In genomic region chr17:29292071-29292991, GRCh38 we compare ENCODE assay signal across 8 cellular contexts. TPM values are rescaled to one million over a fixed set of nuclear protein-coding genes. Genes with fewer than 3 reads are reported as not detected.
A peak's percentile ranks its signal among the peaks of the same experiment; 100 is the strongest.
DNase-seq lines count a peak whose midpoint lies in the region; ATAC-seq, FAIRE-seq and TF ChIP-seq lines count a peak whose summit lies in the region.

No MANE protein-coding gene starts in this region.

- H3K27ac ChIP-seq in A549 (peak overlapping the region; percentile 91 to 98), mucosa of rectum (ENCODE audit: low read depth in 2 of 2, low read length in 2 of 2) (peak overlapping the region; percentile 92 to 99)

- H3K9me3 ChIP-seq in A549: no peaks in the 10 kb centered on the region
- no peaks in the 10 kb centered on the region for H3K9me3 ChIP-seq in mucosa of rectum (ENCODE audit: control insufficient read depth in 2 of 2, low read length in 2 of 2)

- no peak for TF ChIP-seq RAD21 in A549 (conservative IDR thresholded peaks at IDR 0.05 in 1 of 2, IDR thresholded peaks at IDR 0.05 in 1 of 2)

- H3K4me1 ChIP-seq in A549 (peaks cover 29% of the 10 kb centered on the region), mucosa of rectum (ENCODE audit: control insufficient read depth in 2 of 2, insufficient read depth in 2 of 2, low read length in 2 of 2) (peaks cover 16 to 19% of the 10 kb centered on the region in 2 donors)

- CTCF ChIA-PET in A549 (lab: Yijun Ruan, JAX): interaction anchor here (0.6 to 4.1 kb wide), 21 partner anchors 11 to 638 kb away, joined by 3 to 57 read pairs (median 4); no protein-coding TSS in a partner anchor

- under 1% methylated on average over 24 of the region's 77 CpGs for WGBS in A549 (ENCODE audit: missing lambda C conversion rate)

- H3K36me3 ChIP-seq in mucosa of rectum (ENCODE audit: control insufficient read depth in 2 of 2, insufficient read depth in 2 of 2, low read length in 2 of 2): peaks cover 3 to 10% of the 10 kb centered on the region in 2 donors

- peak in 1 of 2 experiments; percentile 10; a peak in 3 of 6 replicates for ATAC-seq in A549
- no peak for ATAC-seq in GM18511 (IDR thresholded peaks at IDR 0.05; ENCODE audit: unreplicated experiment)

- POLR2A ChIA-PET in A549 (lab: Yijun Ruan, JAX): interaction anchor here (0.5 to 3.3 kb wide), 9 partner anchors 49 to 567 kb away, joined by 3 to 73 read pairs (median 4); partner anchors contain the start of gene MYO18A

- FAIRE-seq in A549 (lab: Jason Lieb, UNC) (no peak), GM19239 (lab: Jason Lieb, UNC) (peak; percentile 44)

- TF ChIP-seq CTCF in A549 (IDR thresholded peaks at IDR 0.05): no peak
- TF ChIP-seq CTCF in epithelial cell of proximal tubule (conservative IDR thresholded peaks at IDR 0.05; ENCODE audit: low read depth, low read length): no peak

- DNase-seq in A549 (ENCODE audit: low read depth in 1 of 2, low spot score in 1 of 2) (peak; percentile 45 to 54), GM19239 (ENCODE audit: insufficient read length, low spot score) (peak; percentile 23), NCI-H510A treated with DMSO at 0.1 percent for 48 hours (lab: John Stamatoyannopoulos, UW) (peak; percentile 15), activated T-cell treated with anti-CD3 and anti-CD28 coated beads for 48 hours (ENCODE audit: low read depth) (peak; percentile 41), epithelial cell of proximal tubule (ENCODE audit: low read depth) (no peak)
- peak; percentile 30 for DNase-seq in stimulated activated CD8-positive, alpha-beta memory T cell treated with anti-CD3 and anti-CD28 coated beads, Interleukin-4, amount 100 ng/mL, for 24 hours (ENCODE audit: low read depth)

- peak overlapping the region; percentile 72 for H3K4me3 ChIP-seq in A549
- H3K4me3 ChIP-seq in epithelial cell of proximal tubule (ENCODE audit: low read depth, low read length): peak overlapping the region; percentile 97
- H3K4me3 ChIP-seq in mucosa of rectum (ENCODE audit: low read length in 2 of 2): peak overlapping the region; percentile 95 to 99

- H3K27me3 ChIP-seq in mucosa of rectum (ENCODE audit: control insufficient read depth in 2 of 2, insufficient read depth in 2 of 2, low read length in 2 of 2): no peaks in the 10 kb centered on the region

- TF ChIP-seq POLR2A in A549 (IDR thresholded peaks at IDR 0.05; ENCODE audit: low read length): no peak; the same call in 1 of the 2 replicates

- peak overlapping the region; percentile 85 to 98 for H3K9ac ChIP-seq in mucosa of rectum (ENCODE audit: low read depth in 1 of 2, low read length in 2 of 2)

- no peak for TF ChIP-seq EP300 in A549 (IDR thresholded peaks at IDR 0.05)

- H3K4me2 ChIP-seq in A549: peak overlapping the region; percentile 97

TF ChIP-seq in A549, 52 proteins besides CTCF, POLR2A, EP300 and RAD21 (continues in another document):
- no peak for TF ChIP-seq TFCP2L1 (CRISPR knock-in tag; IDR thresholded peaks at IDR 0.05)
- no peak for TF ChIP-seq ZNF302 (CRISPR knock-in tag; IDR thresholded peaks at IDR 0.05)
- no peak for TF ChIP-seq FOSB (CRISPR knock-in tag; IDR thresholded peaks at IDR 0.05)
- TF ChIP-seq FOSL2 (IDR thresholded peaks at IDR 0.05): no peak
- no peak for TF ChIP-seq FOSL2 (CRISPR knock-in tag; IDR thresholded peaks at IDR 0.05)
- no peak for TF ChIP-seq CHD2 (IDR thresholded peaks at IDR 0.05; ENCODE audit: low read length, partially characterized antibody)
- TF ChIP-seq, protein P1, sequence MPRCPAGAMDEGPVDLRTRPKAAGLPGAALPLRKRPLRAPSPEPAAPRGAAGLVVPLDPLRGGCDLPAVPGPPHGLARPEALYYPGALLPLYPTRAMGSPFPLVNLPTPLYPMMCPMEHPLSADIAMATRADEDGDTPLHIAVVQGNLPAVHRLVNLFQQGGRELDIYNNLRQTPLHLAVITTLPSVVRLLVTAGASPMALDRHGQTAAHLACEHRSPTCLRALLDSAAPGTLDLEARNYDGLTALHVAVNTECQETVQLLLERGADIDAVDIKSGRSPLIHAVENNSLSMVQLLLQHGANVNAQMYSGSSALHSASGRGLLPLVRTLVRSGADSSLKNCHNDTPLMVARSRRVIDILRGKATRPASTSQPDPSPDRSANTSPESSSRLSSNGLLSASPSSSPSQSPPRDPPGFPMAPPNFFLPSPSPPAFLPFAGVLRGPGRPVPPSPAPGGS (IDR thresholded peaks at IDR 0.05): peak; percentile 59; the same call in 1 of the 3 replicates
- TF ChIP-seq TP53 (CRISPR knock-in tag; IDR thresholded peaks at IDR 0.05): no peak
- TF ChIP-seq PHF8 (IDR thresholded peaks at IDR 0.05; ENCODE audit: borderline replicate concordance, low read depth): no peak
- no peak for TF ChIP-seq NPAS2 (CRISPR knock-in tag; IDR thresholded peaks at IDR 0.05; ENCODE audit: borderline replicate concordance)
- TF ChIP-seq HEYL (CRISPR knock-in tag; IDR thresholded peaks at IDR 0.05): no peak
- TF ChIP-seq NFE2L2 (conservative IDR thresholded peaks at IDR 0.05; ENCODE audit: low read length): no peak
- no peak for TF ChIP-seq KDM5A (IDR thresholded peaks at IDR 0.05)
- TF ChIP-seq USF2 (IDR thresholded peaks at IDR 0.05): no peak
- no peak for TF ChIP-seq HDAC2 (IDR thresholded peaks at IDR 0.05)
- TF ChIP-seq ATOH8 (CRISPR knock-in tag; IDR thresholded peaks at IDR 0.05; ENCODE audit: low read depth): no peak
- TF ChIP-seq, protein P2, sequence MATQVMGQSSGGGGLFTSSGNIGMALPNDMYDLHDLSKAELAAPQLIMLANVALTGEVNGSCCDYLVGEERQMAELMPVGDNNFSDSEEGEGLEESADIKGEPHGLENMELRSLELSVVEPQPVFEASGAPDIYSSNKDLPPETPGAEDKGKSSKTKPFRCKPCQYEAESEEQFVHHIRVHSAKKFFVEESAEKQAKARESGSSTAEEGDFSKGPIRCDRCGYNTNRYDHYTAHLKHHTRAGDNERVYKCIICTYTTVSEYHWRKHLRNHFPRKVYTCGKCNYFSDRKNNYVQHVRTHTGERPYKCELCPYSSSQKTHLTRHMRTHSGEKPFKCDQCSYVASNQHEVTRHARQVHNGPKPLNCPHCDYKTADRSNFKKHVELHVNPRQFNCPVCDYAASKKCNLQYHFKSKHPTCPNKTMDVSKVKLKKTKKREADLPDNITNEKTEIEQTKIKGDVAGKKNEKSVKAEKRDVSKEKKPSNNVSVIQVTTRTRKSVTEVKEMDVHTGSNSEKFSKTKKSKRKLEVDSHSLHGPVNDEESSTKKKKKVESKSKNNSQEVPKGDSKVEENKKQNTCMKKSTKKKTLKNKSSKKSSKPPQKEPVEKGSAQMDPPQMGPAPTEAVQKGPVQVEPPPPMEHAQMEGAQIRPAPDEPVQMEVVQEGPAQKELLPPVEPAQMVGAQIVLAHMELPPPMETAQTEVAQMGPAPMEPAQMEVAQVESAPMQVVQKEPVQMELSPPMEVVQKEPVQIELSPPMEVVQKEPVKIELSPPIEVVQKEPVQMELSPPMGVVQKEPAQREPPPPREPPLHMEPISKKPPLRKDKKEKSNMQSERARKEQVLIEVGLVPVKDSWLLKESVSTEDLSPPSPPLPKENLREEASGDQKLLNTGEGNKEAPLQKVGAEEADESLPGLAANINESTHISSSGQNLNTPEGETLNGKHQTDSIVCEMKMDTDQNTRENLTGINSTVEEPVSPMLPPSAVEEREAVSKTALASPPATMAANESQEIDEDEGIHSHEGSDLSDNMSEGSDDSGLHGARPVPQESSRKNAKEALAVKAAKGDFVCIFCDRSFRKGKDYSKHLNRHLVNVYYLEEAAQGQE (IDR thresholded peaks at IDR 0.05): no peak
- no peak for TF ChIP-seq RARB (CRISPR knock-in tag; IDR thresholded peaks at IDR 0.05)
- TF ChIP-seq RFX5 (IDR thresholded peaks at IDR 0.05): no peak
- TF ChIP-seq MAX (IDR thresholded peaks at IDR 0.05): no peak; the same call in 1 of the 2 replicates
- no peak for TF ChIP-seq MAFK (IDR thresholded peaks at IDR 0.05; ENCODE audit: partially characterized antibody)
- TF ChIP-seq JUN (IDR thresholded peaks at IDR 0.05): peak in 1 of 2 experiments; percentile 87; a peak in 4 of 5 replicates
- TF ChIP-seq CEBPB (IDR thresholded peaks at IDR 0.05): peak in 1 of 2 experiments; percentile 81; a peak in 2 of 4 replicates
- TF ChIP-seq ESRRA (IDR thresholded peaks at IDR 0.05; ENCODE audit: borderline replicate concordance, low read length): no peak
- TF ChIP-seq JUNB (IDR thresholded peaks at IDR 0.05): no peak
- TF ChIP-seq CBX8 (IDR thresholded peaks at IDR 0.05): no peak

RNA-seq across cellular contexts. Expression of gene NUFIP2, which starts 1.6 kb away (rescaled TPM):
- polyA plus RNA-seq in A549 (2011; rRNA removed) (29.4 and 34.7 TPM in 2 replicates), A549 (2017; fragmentation: RNase III; extraction: RNeasy Plus Mini Kit Qiagen cat#74134 plus additional on column Dnase treatment) (33.0 to 33.5 TPM (median 33.1 TPM) in 3 replicates)
- polyA plus RNA-seq in A549 (2012; cell fraction: cytosol; rRNA removed): 16.7 and 27.9 TPM in 2 replicates
- polyA plus RNA-seq in A549 (2012; cell fraction: nucleus; rRNA removed): 17.7 and 57.6 TPM in 2 replicates
- 43.2 and 49.0 TPM in 2 replicates for polyA minus RNA-seq in A549 (2011; rRNA and poly(A)+ RNA removed)
- 21.6 and 28.1 TPM in 2 replicates for total RNA-seq in epithelial cell of proximal tubule

RNA-seq across cellular contexts. Expression of gene CRYBA1, which starts 45.7 kb away (rescaled TPM):
- polyA plus RNA-seq in A549 (2011; rRNA removed): 0.10 TPM in 1 of 2 replicates, not detected in the other
- polyA plus RNA-seq in A549 (2012; cell fraction: cytosol; rRNA removed): not detected in 2 replicates
- not detected in 2 replicates for polyA plus RNA-seq in A549 (2012; cell fraction: nucleus; rRNA removed)
- 0.12 TPM in 1 of 3 replicates, not detected in the others for polyA plus RNA-seq in A549 (2017; fragmentation: RNase III; extraction: RNeasy Plus Mini Kit Qiagen cat#74134 plus additional on column Dnase treatment)
- polyA minus RNA-seq in A549 (2011; rRNA and poly(A)+ RNA removed): not detected in 2 replicates
- not detected in 2 replicates for total RNA-seq in epithelial cell of proximal tubule
